Comparison of ENCODE assay signal across 9 cellular contexts in the genomic region with DNA sequence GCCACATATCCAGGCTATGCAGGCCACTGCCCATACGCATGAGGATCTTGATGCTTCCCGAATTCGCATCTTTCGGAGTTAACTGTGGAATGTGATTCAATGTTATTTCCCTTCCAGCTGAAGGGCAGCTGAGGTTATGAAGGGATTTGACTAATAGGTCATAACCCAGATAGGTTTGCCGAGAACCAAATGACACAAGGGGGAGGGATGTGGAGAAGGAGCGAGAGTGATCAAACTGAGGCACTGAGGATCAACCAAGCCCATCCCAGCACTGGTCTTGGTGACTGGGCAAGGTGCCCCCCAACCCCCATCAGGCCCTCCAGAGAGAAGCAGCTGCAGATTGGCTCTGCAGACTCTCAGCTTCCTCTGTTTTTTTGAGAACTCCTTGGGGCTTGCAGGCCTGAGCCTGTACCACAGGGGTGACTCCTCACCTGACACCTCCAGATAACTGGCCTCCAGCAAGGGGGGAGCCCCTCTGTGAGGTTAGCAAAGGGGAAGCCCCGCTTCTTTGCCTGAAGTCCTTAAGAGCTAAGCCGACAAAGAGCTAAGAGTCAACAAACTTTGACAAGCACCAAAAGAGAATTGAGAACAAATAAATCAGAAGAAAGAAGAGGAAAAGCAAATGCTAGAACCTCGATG.
DNase-seq lines count a peak whose midpoint lies in the region; ATAC-seq and TF ChIP-seq lines count a peak whose summit lies in the region.
"Had no signal": no experiment of that assay in that cellular context is flagged by ENCODE, and none has a peak within 500 bp of the region (broad histone marks: within the 10 kb centered on the region; RNA-seq: fewer than 3 reads in every experiment).

No MANE protein-coding gene starts in this region.

- peaks cover 10% of the 10 kb centered on the region for H3K27me3 Mint-ChIP-seq in activated naive CD8-positive, alpha-beta T cell treated with anti-CD3 and anti-CD28 coated beads, Interleukin-2, amount 50 U/mL, for 24 hours

- WGBS in stomach, 5 donors = 32 to 51% (median 41%) methylated on average over 9 of the region's 9 CpGs

- H3K27me3 ChIP-seq in stomach = no peaks in the 10 kb centered on the region
- H3K27me3 ChIP-seq: BLaER1 treated with 17β-estradiol and CSF1 and Interleukin-3, amounts not matched to agents 10 nM and 100 nM had no signal

- intact Hi-C loops in stomach (cut with DNase I; ENCODE audit: low total_unique reads) = no loop called here

- no peaks in the 10 kb centered on the region for H3K9me3 ChIP-seq in stomach
- H3K9me3 ChIP-seq: BLaER1 treated with 17β-estradiol and CSF1 and Interleukin-3, amounts not matched to agents 10 nM and 100 nM had no signal

- H3K4me1 ChIP-seq in stomach = peaks cover 13 to 59% (median 35%) of the 10 kb centered on the region in 4 donors

- peak; percentile 65 for DNase-seq in activated CD4-positive, alpha-beta T cell treated with anti-CD3 and anti-CD28 coated beads for 48 hours
- DNase-seq in activated CD4-positive, alpha-beta T cell treated with anti-CD3 and anti-CD28 coated beads, Interleukin-2, amount 50 U/mL, for 4 hours = no peak
- DNase-seq in activated naive CD8-positive, alpha-beta T cell treated with anti-CD3 and anti-CD28 coated beads, Interleukin-2, amount 50 U/mL, for 24 hours = peak; percentile 41
- DNase-seq in kidney tubule cell (ENCODE audit: low spot score) (peak; percentile 7), stomach (no peak), GM03348 (ENCODE audit: low spot score) (no peak), NCI-H226 (no peak)

- no peak for TF ChIP-seq EP300 in stomach (IDR thresholded peaks at IDR 0.05)

- H3K36me3 ChIP-seq in stomach = no peaks in the 10 kb centered on the region
- H3K36me3 ChIP-seq: BLaER1 treated with 17β-estradiol and CSF1 and Interleukin-3, amounts not matched to agents 10 nM and 100 nM had no signal

- no peaks in the 10 kb centered on the region for H3K36me3 Mint-ChIP-seq in activated naive CD8-positive, alpha-beta T cell treated with anti-CD3 and anti-CD28 coated beads, Interleukin-2, amount 50 U/mL, for 24 hours (ENCODE audit: low read depth)

- TF ChIP-seq POLR2A in stomach (IDR thresholded peaks at IDR 0.05) = no peak

- H3K4me1 Mint-ChIP-seq in activated naive CD8-positive, alpha-beta T cell treated with anti-CD3 and anti-CD28 coated beads, Interleukin-2, amount 50 U/mL, for 24 hours = peaks cover 13% of the 10 kb centered on the region

- no peak for TF ChIP-seq CTCF in stomach (IDR thresholded peaks at IDR 0.05)

- H3K27ac ChIP-seq in stomach = peak overlapping the region; percentile 42 to 77 (median 66)
- H3K27ac ChIP-seq: BLaER1 treated with 17β-estradiol and CSF1 and Interleukin-3, amounts not matched to agents 10 nM and 100 nM had no signal

- H3K27ac Mint-ChIP-seq in activated naive CD8-positive, alpha-beta T cell treated with anti-CD3 and anti-CD28 coated beads, Interleukin-2, amount 50 U/mL, for 24 hours = no peak overlapping the region

- peak overlapping the region; percentile 34 to 42 (median 35) for H3K4me3 ChIP-seq in stomach
- H3K4me3 ChIP-seq: BLaER1 treated with 17β-estradiol and CSF1 and Interleukin-3, amounts not matched to agents 10 nM and 100 nM had no signal

- no peak overlapping the region for H3K4me3 Mint-ChIP-seq in activated naive CD8-positive, alpha-beta T cell treated with anti-CD3 and anti-CD28 coated beads, Interleukin-2, amount 50 U/mL, for 24 hours

- H3K9me3 Mint-ChIP-seq in activated naive CD8-positive, alpha-beta T cell treated with anti-CD3 and anti-CD28 coated beads, Interleukin-2, amount 50 U/mL, for 24 hours = no peaks in the 10 kb centered on the region

- ATAC-seq in activated naive CD8-positive, alpha-beta T cell treated with anti-CD3 and anti-CD28 coated beads, Interleukin-2, amount 50 U/mL, for 24 hours = peak; percentile 100
- ATAC-seq in GM18858 (IDR thresholded peaks at IDR 0.05; ENCODE audit: unreplicated experiment) = no peak

Comparison
In these comparisons a context has a peak if more than half of its experiments do, and no peak if none do; other contexts are left out.
1. DNase-seq: peak in activated CD4-positive, alpha-beta T cell treated with anti-CD3 and anti-CD28 coated beads for 48 hours (single experiment), activated naive CD8-positive, alpha-beta T cell treated with anti-CD3 and anti-CD28 coated beads, Interleukin-2, amount 50 U/mL, for 24 hours (single experiment) and kidney tubule cell (single experiment); none in activated CD4-positive, alpha-beta T cell treated with anti-CD3 and anti-CD28 coated beads, Interleukin-2, amount 50 U/mL, for 4 hours (0 of 2), stomach (single experiment), GM03348 (single experiment) and NCI-H226 (single experiment).